Comparison of ENCODE assay signal across 10 cellular contexts in the genomic region with DNA sequence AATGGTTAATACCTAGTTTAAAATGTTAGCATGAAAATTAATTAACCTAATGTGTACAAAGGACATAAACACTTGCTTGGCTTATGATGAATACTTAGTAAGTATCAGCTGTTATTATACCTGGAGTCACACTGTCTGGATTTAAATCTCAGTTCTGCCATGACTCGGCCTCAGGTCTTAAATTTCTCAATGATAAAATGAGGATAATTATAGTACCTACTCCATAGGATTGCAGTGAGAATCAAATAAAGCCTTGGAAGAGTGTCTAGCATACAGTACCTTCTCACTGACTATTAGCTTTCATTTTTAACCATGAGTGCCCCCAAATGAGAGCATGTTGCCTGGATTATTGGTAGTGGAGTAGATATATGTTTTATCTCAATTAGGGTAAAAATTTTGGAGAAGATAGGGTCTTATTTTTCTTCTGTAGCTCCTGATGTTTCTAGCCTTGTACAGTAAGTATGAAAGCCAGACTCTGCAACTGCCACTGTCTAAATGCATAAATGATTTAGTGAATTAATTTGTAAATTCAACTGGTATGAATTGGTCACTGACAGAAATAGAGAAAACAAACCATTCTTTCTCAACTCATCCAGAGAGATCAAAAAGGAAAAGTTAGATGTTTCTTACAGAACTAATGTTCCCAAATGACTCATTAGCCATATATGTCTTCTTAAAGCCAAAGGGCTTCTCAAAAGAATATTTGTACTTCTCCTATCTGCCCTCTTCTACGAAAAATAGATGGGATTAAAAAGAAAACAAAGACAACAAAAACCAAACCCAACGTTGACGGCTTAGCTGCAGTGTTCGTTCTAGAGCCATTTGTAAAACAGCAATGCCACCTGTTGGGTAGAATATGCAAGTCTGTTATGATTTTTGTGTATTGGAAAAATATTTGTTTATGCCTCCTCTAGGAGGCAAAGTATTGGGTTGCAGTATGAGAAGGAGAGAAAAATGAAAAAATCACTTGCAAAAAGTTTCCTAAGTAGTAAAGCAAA. TPM values are rescaled to one million over a fixed set of nuclear protein-coding genes. Genes with fewer than 3 reads are reported as not detected.
A peak's percentile ranks its signal among the peaks of the same experiment; 100 is the strongest.
DNase-seq lines count a peak whose midpoint lies in the region; ATAC-seq and TF ChIP-seq lines count a peak whose summit lies in the region.
"Had no signal": no experiment of that assay in that cellular context is flagged by ENCODE, and none has a peak within 500 bp of the region (broad histone marks: within the 10 kb centered on the region; RNA-seq: fewer than 3 reads in every experiment).

No MANE protein-coding gene starts in this region.

- H2AFZ ChIP-seq in MM.1S (ENCODE audit: low read length): peak overlapping the region; percentile 5; the same call in 1 of the 2 replicates
- H2AFZ ChIP-seq in mammary epithelial cell (ENCODE audit: low read depth, low read length): peak overlapping the region; percentile 43

- H3K9me3 Mint-ChIP-seq in immature natural killer cell: peaks cover 0 to 7% (median 1%) of the 10 kb centered on the region in 6 donors

- H3K4me3 ChIP-seq in MM.1S (ENCODE audit: low read length): no peak overlapping the region
- no peak overlapping the region for H3K4me3 ChIP-seq in mammary epithelial cell (replicated peaks in 1 of 3; ENCODE audit: insufficient read depth in 1 of 3, low read depth in 2 of 3, low read length in 3 of 3)
- H3K4me3 ChIP-seq in mucosa of descending colon: no peak overlapping the region
- H3K4me3 ChIP-seq: SK-N-MC had no signal

- ATAC-seq in mucosa of descending colon: peak; percentile 26
- ATAC-seq in esophagus mucosa: no peak

- 0 out of 2 replicates have a peak overlapping the region, but pooled peaks have one; percentile 2 for H3K4me2 ChIP-seq in MM.1S (ENCODE audit: low read depth, low read length)
- H3K4me2 ChIP-seq in mammary epithelial cell (ENCODE audit: insufficient read depth, low read depth, low read length): no peak overlapping the region

- H4K20me1 ChIP-seq in MM.1S (ENCODE audit: insufficient read depth, low read length) (no peaks in the 10 kb centered on the region), mammary epithelial cell (ENCODE audit: insufficient read depth, low read length) (no peaks in the 10 kb centered on the region)

- H3K36me3 Mint-ChIP-seq in immature natural killer cell: no peaks in the 10 kb centered on the region

- H3K36me3 ChIP-seq in MM.1S (replicated peaks; ENCODE audit: insufficient read depth, low read length) (no peaks in the 10 kb centered on the region), mammary epithelial cell (ENCODE audit: insufficient read depth, low read length) (no peaks in the 10 kb centered on the region), mucosa of descending colon (ENCODE audit: low read depth) (no peaks in the 10 kb centered on the region)

- H3K4me3 Mint-ChIP-seq in immature natural killer cell: no peak overlapping the region
- H3K4me3 Mint-ChIP-seq: naive B cell had no signal

- no peak overlapping the region for H3K27ac Mint-ChIP-seq in immature natural killer cell
- H3K27ac Mint-ChIP-seq: naive B cell had no signal

- H3K79me2 ChIP-seq in MM.1S (ENCODE audit: low read length): no peaks in the 10 kb centered on the region
- H3K79me2 ChIP-seq in mammary epithelial cell (ENCODE audit: insufficient read depth, low read length): no peaks in the 10 kb centered on the region

- WGBS in mammary epithelial cell (ENCODE audit: low coverage, missing lambda C conversion rate): 35% methylated on average over 5 of the region's 5 CpGs

- no peaks in the 10 kb centered on the region for H3K9me2 ChIP-seq in MM.1S (replicated peaks; ENCODE audit: insufficient read depth, low read length)

- DNase-seq in MM.1S: peak; percentile 48
- peak; percentile 12 for DNase-seq in mammary epithelial cell
- peak in 1 of 3 donors; percentile 43 for DNase-seq in mucosa of descending colon
- DNase-seq in SKM-1 treated with dmso at 0.1 percent for 144 hours (lab: John Stamatoyannopoulos, UW; ENCODE audit: unreplicated experiment): no peak
- DNase-seq in immature natural killer cell: no peak
- no peak for DNase-seq in NCI-H128 (lab: John Stamatoyannopoulos, UW; ENCODE audit: unreplicated experiment)
- DNase-seq: naive B cell had no signal

- dilution Hi-C loops in mammary epithelial cell (cut with HindIII; ENCODE audit: low sequenced_read_pairs): no loop called here

- intact Hi-C loops in mammary epithelial cell (cut with micrococcal nuclease): no loop called here
- intact Hi-C loops in mucosa of descending colon (cut with DNase I, micrococcal nuclease): no loop called here

- CTCF ChIA-PET in mammary epithelial cell (lab: Charles Lee; ENCODE audit: low non-redundant PET): interaction anchor here (0.5 kb wide), 1 partner anchor 953 kb away, joined by 28 read pairs; no protein-coding TSS in a partner anchor

- H3K27me3 ChIP-seq in MM.1S (replicated peaks; ENCODE audit: insufficient read depth, low read length) (no peaks in the 10 kb centered on the region), mammary epithelial cell (ENCODE audit: insufficient read depth, low read length) (no peaks in the 10 kb centered on the region)

- TF ChIP-seq CTCF in GM12873 (IDR thresholded peaks at IDR 0.05; ENCODE audit: insufficient read depth, low read depth, low read length, missing control alignments): peak; percentile 58
- TF ChIP-seq CTCF in MM.1S (IDR thresholded peaks at IDR 0.05; ENCODE audit: low read length): peak; percentile 77
- TF ChIP-seq CTCF in mammary epithelial cell (conservative IDR thresholded peaks at IDR 0.05 in 1 of 2, IDR thresholded peaks at IDR 0.05 in 1 of 2; ENCODE audit: extremely low read depth in 1 of 2, insufficient read depth in 1 of 2, low read depth in 1 of 2, low read length in 2 of 2): peak; percentile 34 to 50
- TF ChIP-seq CTCF in mucosa of descending colon (IDR thresholded peaks at IDR 0.05): peak; percentile 9

- H3K4me1 ChIP-seq in MM.1S (ENCODE audit: low read length) (no peaks in the 10 kb centered on the region), mammary epithelial cell (ENCODE audit: insufficient read depth, low read length) (no peaks in the 10 kb centered on the region), mucosa of descending colon (ENCODE audit: low read depth) (peaks cover 15% of the 10 kb centered on the region)

- no peaks in the 10 kb centered on the region for H3K4me1 Mint-ChIP-seq in immature natural killer cell
- H3K4me1 Mint-ChIP-seq: naive B cell had no signal

- H3K9ac ChIP-seq in MM.1S (ENCODE audit: low read length): no peak overlapping the region
- H3K9ac ChIP-seq in mammary epithelial cell (ENCODE audit: insufficient read depth, low read length): no peak overlapping the region

- in situ Hi-C loops in mammary epithelial cell (cut with MboI; ENCODE audit: low sequenced_read_pairs in 2 of 2): no loop called here

- H3K27me3 Mint-ChIP-seq in immature natural killer cell (ENCODE audit: low read depth in 3 of 3): peaks cover 0 to 10% (median 0%) of the 10 kb centered on the region in 3 donors

- H3K27ac ChIP-seq in MM.1S (ENCODE audit: low read length) (no peak overlapping the region), mammary epithelial cell (ENCODE audit: insufficient read depth, low read depth, low read length) (no peak overlapping the region)
- H3K27ac ChIP-seq: SK-N-MC had no signal

- H3K9me3 ChIP-seq in MM.1S (replicated peaks; ENCODE audit: insufficient read depth, low read length): no peaks in the 10 kb centered on the region
- no peaks in the 10 kb centered on the region for H3K9me3 ChIP-seq in mammary epithelial cell (replicated peaks; ENCODE audit: insufficient read depth, low read length)
- no peaks in the 10 kb centered on the region for H3K9me3 ChIP-seq in mucosa of descending colon

- H3F3A ChIP-seq in MM.1S (ENCODE audit: insufficient read depth, low read length): no peaks in the 10 kb centered on the region

- no TSS peak for BruUV-seq in mammary epithelial cell (replicated peaks; lab: Mats Ljungman, UMichigan)

RNA-seq across cellular contexts. Expression of gene MROH9, which starts 53.8 kb away (rescaled TPM):
- total RNA-seq in mammary epithelial cell (not detected), mucosa of descending colon (not detected), esophagus mucosa (not detected)
- polyA plus RNA-seq in mammary epithelial cell (not detected), immature natural killer cell (not detected)
- not detected for polyA minus RNA-seq in mammary epithelial cell

Comparison
In these comparisons a context has a peak if more than half of its experiments do, and no peak if none do; other contexts are left out.
1. CTCF ChIP-seq: peak in every context shown above with its lines; median percentile 77 in MM.1S; 58 in GM12873; 42 in mammary epithelial cell; 9 in mucosa of descending colon.
2. DNase-seq: peak in MM.1S (single experiment) and mammary epithelial cell (single experiment); none in SKM-1 treated with dmso at 0.1 percent for 144 hours (single experiment), immature natural killer cell (0 of 3) and NCI-H128 (single experiment).